Comparison of ENCODE assay signal across 8 cellular contexts in the genomic region with DNA sequence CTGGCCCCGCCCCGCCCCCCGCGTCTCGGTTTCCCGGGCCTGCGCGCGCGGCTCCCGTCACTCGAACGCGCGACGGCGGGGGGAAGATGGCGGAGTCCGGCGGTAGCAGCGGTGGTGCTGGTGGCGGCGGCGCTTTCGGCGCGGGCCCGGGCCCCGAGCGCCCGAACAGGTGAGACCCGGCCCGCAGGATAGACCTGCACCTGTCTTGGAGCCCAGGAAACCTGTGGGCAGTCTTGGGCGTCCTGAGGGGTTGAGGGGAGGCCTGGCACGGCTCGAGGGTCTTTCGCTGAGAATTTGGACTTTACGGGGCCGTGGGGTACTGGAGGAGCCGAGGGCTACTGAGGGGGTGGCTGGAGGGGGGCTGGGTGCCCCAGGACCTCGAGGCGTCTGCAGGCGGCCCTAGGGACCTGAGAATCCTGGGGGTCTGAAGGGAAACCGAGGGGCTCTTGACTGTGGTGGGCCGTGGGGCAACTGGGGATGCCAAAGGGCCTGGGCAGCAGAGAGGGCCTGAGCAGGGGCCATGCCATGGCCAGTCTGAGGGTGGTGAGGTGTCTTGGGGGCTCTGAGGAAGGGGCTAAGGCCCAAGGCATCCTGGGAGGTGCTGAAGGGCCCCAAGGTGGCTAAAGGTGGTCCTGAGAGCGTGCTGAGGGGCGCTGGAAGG. TPM values are rescaled to one million over a fixed set of nuclear protein-coding genes. Genes with fewer than 3 reads are reported as not detected.
A peak's percentile ranks its signal among the peaks of the same experiment; 100 is the strongest.
DNase-seq lines count a peak whose midpoint lies in the region; ATAC-seq, FAIRE-seq and TF ChIP-seq lines count a peak whose summit lies in the region.

A gene with protein sequence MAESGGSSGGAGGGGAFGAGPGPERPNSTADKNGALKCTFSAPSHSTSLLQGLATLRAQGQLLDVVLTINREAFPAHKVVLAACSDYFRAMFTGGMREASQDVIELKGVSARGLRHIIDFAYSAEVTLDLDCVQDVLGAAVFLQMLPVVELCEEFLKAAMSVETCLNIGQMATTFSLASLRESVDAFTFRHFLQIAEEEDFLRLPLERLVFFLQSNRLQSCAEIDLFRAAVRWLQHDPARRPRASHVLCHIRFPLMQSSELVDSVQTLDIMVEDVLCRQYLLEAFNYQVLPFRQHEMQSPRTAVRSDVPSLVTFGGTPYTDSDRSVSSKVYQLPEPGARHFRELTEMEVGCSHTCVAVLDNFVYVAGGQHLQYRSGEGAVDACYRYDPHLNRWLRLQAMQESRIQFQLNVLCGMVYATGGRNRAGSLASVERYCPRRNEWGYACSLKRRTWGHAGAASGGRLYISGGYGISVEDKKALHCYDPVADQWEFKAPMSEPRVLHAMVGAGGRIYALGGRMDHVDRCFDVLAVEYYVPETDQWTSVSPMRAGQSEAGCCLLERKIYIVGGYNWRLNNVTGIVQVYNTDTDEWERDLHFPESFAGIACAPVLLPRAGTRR (plus strand): TSS at position 60 of the 661 bp plus-strand sequence. CDS start 27 bp downstream, at position 87.

- peak within 1 kb of the TSS; percentile 81 for H2AFZ ChIP-seq in PC-3 (ENCODE audit: low read length)

- CTCF ChIA-PET in PC-3 (lab: Charles Lee) = no interaction called here

- intact Hi-C loops in PC-3 (cut with micrococcal nuclease) (loop anchor here (5.0 kb wide), 1 partner anchor 115 kb away; a partner anchor contains a TSS), pancreas (cut with DNase I) (no loop called here)

- H3K4me1 ChIP-seq in ES-I3 (ENCODE audit: insufficient read depth, low read length) (peaks cover 9% of the 10 kb centered on the region), PC-3 (ENCODE audit: insufficient read depth, low read length) (peaks cover 12% of the 10 kb centered on the region), pancreas (peaks cover 5 to 8% (median 7%) of the 10 kb centered on the region in 3 donors)

- TF ChIP-seq CTCF in PC-3 (conservative IDR thresholded peaks at IDR 0.05; ENCODE audit: low read depth, low read length) (no peak), epithelial cell of esophagus (IDR thresholded peaks at IDR 0.05; ENCODE audit: insufficient read depth, low read depth, low read length, missing control alignments) (no peak), pancreas (IDR thresholded peaks at IDR 0.05) (no peak)

- 3% methylated on average over 47 of the region's 47 CpGs for WGBS in pancreas, 2 donors

- H3K36me3 ChIP-seq in ES-I3 (ENCODE audit: insufficient read depth, low read length) = no peaks in the 10 kb centered on the region
- no peaks in the 10 kb centered on the region for H3K36me3 ChIP-seq in PC-3 (ENCODE audit: low read depth, low read length)
- no peaks in the 10 kb centered on the region for H3K36me3 ChIP-seq in pancreas

- H3K27ac ChIP-seq in PC-3 (ENCODE audit: low read length) = no peak within 1 kb of the TSS
- peak within 1 kb of the TSS; percentile 70 to 91 (median 82) for H3K27ac ChIP-seq in pancreas

- POLR2A ChIA-PET in PC-3 (lab: Charles Lee; ENCODE audit: unreplicated experiment) = no interaction called here

- no peaks in the 10 kb centered on the region for H3F3A ChIP-seq in PC-3 (ENCODE audit: low read length, unreplicated experiment)

- H3K9ac ChIP-seq in ES-I3 (ENCODE audit: low read depth, low read length) (peak within 1 kb of the TSS; percentile 93), PC-3 (ENCODE audit: low read length) (peak within 1 kb of the TSS; percentile 84)

- H3K9me3 ChIP-seq in ES-I3 (ENCODE audit: control insufficient read depth, insufficient read depth, low read length) (no peaks in the 10 kb centered on the region), PC-3 (ENCODE audit: low read length) (no peaks in the 10 kb centered on the region), pancreas (no peaks in the 10 kb centered on the region)

- no peaks in the 10 kb centered on the region for H3K27me3 ChIP-seq in PC-3 (ENCODE audit: low read length)
- H3K27me3 ChIP-seq in pancreas = no peaks in the 10 kb centered on the region

- no peaks in the 10 kb centered on the region for H3K9me2 ChIP-seq in PC-3 (replicated peaks; ENCODE audit: low read length)

- 0 out of 2 replicates have a peak, but pooled peaks cover 3% of the 10 kb centered on the region for H4K20me1 ChIP-seq in PC-3 (ENCODE audit: low read length)

- ATAC-seq in PC-3 = no peak
- ATAC-seq in pancreas = no peak
- no peak for ATAC-seq in GM18861 (IDR thresholded peaks at IDR 0.05; ENCODE audit: unreplicated experiment)

- FAIRE-seq in pancreas (lab: Jason Lieb, UNC) = no peak

- H3K79me2 ChIP-seq in PC-3 (ENCODE audit: low read length) = peaks cover 40% of the 10 kb centered on the region

- no peak for DNase-seq in PC-3
- no peak for DNase-seq in epithelial cell of esophagus (ENCODE audit: low read depth)
- peak in 2 of 6 donors; percentile 26 to 81 for DNase-seq in pancreas
- no peak for DNase-seq in hypothalamus (lab: John Stamatoyannopoulos, UW)
- no peak for DNase-seq in SK-N-DZ (ENCODE audit: low spot score)
- DNase-seq in NCI-H1436 (lab: John Stamatoyannopoulos, UW) = no peak

- no TSS peak for BruUV-seq in PC-3 (replicated peaks; lab: Mats Ljungman, UMichigan)

- H3K4me2 ChIP-seq in PC-3 (ENCODE audit: low read length) = peak within 1 kb of the TSS; percentile 99

- H3K4me3 ChIP-seq in PC-3 (ENCODE audit: low read length) (peak within 1 kb of the TSS; percentile 79), epithelial cell of esophagus (ENCODE audit: low read length) (peak within 1 kb of the TSS; percentile 56), pancreas (peak within 1 kb of the TSS; percentile 33 to 79 (median 72))

RNA-seq across cellular contexts. Expression of the gene that starts here (rescaled TPM):
- total RNA-seq in PC-3 (2014; rRNA removed) = 8.4 and 12.7 TPM in 2 replicates
- total RNA-seq in pancreas = 1 to 10 TPM; 4.6 to 7.8 (median 6.0) TPM
- 1 to 10 TPM; 3.2 to 4.1 TPM for polyA plus RNA-seq in pancreas
- polyA plus RNA-seq in SK-N-DZ (2014; cell fraction: cytosol; rRNA removed) = 3.0 and 6.1 TPM in 2 replicates
- polyA plus RNA-seq in SK-N-DZ (2014; cell fraction: nucleus; rRNA removed) = 1.6 and 2.7 TPM in 2 replicates
